In genomic region chr5:92678576-92679105, GRCh38 we compare ENCODE assay signal across 9 cellular contexts.
DNase-seq lines count a peak whose midpoint lies in the region; ATAC-seq, FAIRE-seq and TF ChIP-seq lines count a peak whose summit lies in the region.
"Had no signal": no experiment of that assay in that cellular context is flagged by ENCODE, and none has a peak within 500 bp of the region (broad histone marks: within the 10 kb centered on the region; RNA-seq: fewer than 3 reads in every experiment).

No MANE protein-coding gene starts in this region.

- H3K27me3 ChIP-seq in GM23248 (replicated peaks; ENCODE audit: insufficient read depth) (no peaks in the 10 kb centered on the region), Panc1 (ENCODE audit: control insufficient read depth, insufficient read depth, low read length) (no peaks in the 10 kb centered on the region), gastrocnemius medialis (no peaks in the 10 kb centered on the region), H7 (ENCODE audit: control insufficient read depth, insufficient read depth, low read length) (no peaks in the 10 kb centered on the region)

- H3K4me1 ChIP-seq in GM23248 (ENCODE audit: insufficient read depth) (peaks cover 5% of the 10 kb centered on the region; the same call in 1 of the 2 replicates), Panc1 (ENCODE audit: control insufficient read depth, insufficient read depth, low read length) (no peaks in the 10 kb centered on the region; the same call in 1 of the 2 replicates), gastrocnemius medialis (no peaks in the 10 kb centered on the region)

- no peak for TF ChIP-seq POLR2A in gastrocnemius medialis (IDR thresholded peaks at IDR 0.05)

- H3K9me2 ChIP-seq in GM23248 (ENCODE audit: insufficient read depth): no peaks in the 10 kb centered on the region

- H3K36me3 ChIP-seq in GM23248 (ENCODE audit: low read depth) (no peaks in the 10 kb centered on the region), Panc1 (ENCODE audit: control insufficient read depth, insufficient read depth, low read length) (no peaks in the 10 kb centered on the region), gastrocnemius medialis (no peaks in the 10 kb centered on the region), H7 (replicated peaks; ENCODE audit: control insufficient read depth, insufficient read depth, low read length) (no peaks in the 10 kb centered on the region)

- TF ChIP-seq CTCF in Panc1 (IDR thresholded peaks at IDR 0.05) (peak; percentile 64), fibroblast of mammary gland (conservative IDR thresholded peaks at IDR 0.05; ENCODE audit: control insufficient read depth, insufficient read depth, low read depth, low read length) (peak; percentile 25), progenitor cell of endocrine pancreas (IDR thresholded peaks at IDR 0.05; ENCODE audit: unreplicated experiment) (peak; percentile 39), gastrocnemius medialis (IDR thresholded peaks at IDR 0.05 in 4 of 5, conservative IDR thresholded peaks at IDR 0.05 in 1 of 5) (no peak)

- no peaks in the 10 kb centered on the region for H3K27me3 Mint-ChIP-seq in progenitor cell of endocrine pancreas
- H3K27me3 Mint-ChIP-seq: naive B cell had no signal

- 58 to 61% methylated on average over 3 of the region's 3 CpGs for WGBS in GM23248 (ENCODE audit: low coverage in 1 of 2, low lambda C conversion rate in 2 of 2, missing lambda C conversion rate in 2 of 2), 2 experiments

- no peaks in the 10 kb centered on the region for H3K79me2 ChIP-seq in GM23248 (ENCODE audit: insufficient read depth)

- peak; percentile 17 for DNase-seq in GM23248
- no peak for DNase-seq in Panc1 (ENCODE audit: low read depth, low spot score)
- peak; percentile 17 for DNase-seq in fibroblast of mammary gland (ENCODE audit: low read depth)
- DNase-seq in progenitor cell of endocrine pancreas (ENCODE audit: low spot score, unreplicated experiment): no peak
- no peak for DNase-seq in gastrocnemius medialis
- no peak for DNase-seq in GM19239 (ENCODE audit: insufficient read length, low spot score)
- no peak for DNase-seq in activated naive CD4-positive, alpha-beta T cell (lab: John Stamatoyannopoulos, UW)
- DNase-seq in H7: no peak
- DNase-seq: naive B cell had no signal

- no TSS peak for BruUV-seq in Panc1 (replicated peaks; lab: Mats Ljungman, UMichigan)

- ATAC-seq in Panc1 (peak; percentile 70), gastrocnemius medialis (no peak)

- H3K4me1 Mint-ChIP-seq in progenitor cell of endocrine pancreas (ENCODE audit: low read depth): peaks cover 7% of the 10 kb centered on the region
- H3K4me1 Mint-ChIP-seq: naive B cell had no signal

- no peaks in the 10 kb centered on the region for H4K20me1 ChIP-seq in GM23248 (ENCODE audit: insufficient read depth)

- no peaks in the 10 kb centered on the region for H3K9me3 Mint-ChIP-seq in progenitor cell of endocrine pancreas (ENCODE audit: low read depth)

- no peak overlapping the region for H3K4me3 Mint-ChIP-seq in progenitor cell of endocrine pancreas (ENCODE audit: low read depth)
- H3K4me3 Mint-ChIP-seq: naive B cell had no signal

- intact Hi-C loops in Panc1 (cut with micrococcal nuclease; ENCODE audit: unreplicated experiment): no loop called here
- intact Hi-C loops in gastrocnemius medialis (cut with DNase I; ENCODE audit: low total_unique reads): no loop called here

- CTCF ChIA-PET in Panc1 (lab: Charles Lee): no interaction called here

- no peak overlapping the region for H3K27ac Mint-ChIP-seq in progenitor cell of endocrine pancreas
- H3K27ac Mint-ChIP-seq: naive B cell had no signal

- H3K4me3 ChIP-seq in GM23248 (no peak overlapping the region), Panc1 (ENCODE audit: low read depth in 2 of 2, low read length in 2 of 2) (no peak overlapping the region), fibroblast of mammary gland (ENCODE audit: control insufficient read depth, low read depth, low read length) (no peak overlapping the region), gastrocnemius medialis (no peak overlapping the region), H7 (ENCODE audit: insufficient read depth, low read depth, low read length) (no peak overlapping the region)

- no peaks in the 10 kb centered on the region for H3F3A ChIP-seq in GM23248 (ENCODE audit: insufficient read depth)

- H3K9me3 ChIP-seq in GM23248 (ENCODE audit: low read depth) (no peaks in the 10 kb centered on the region), Panc1 (ENCODE audit: control insufficient read depth, insufficient read depth, low read depth, low read length) (peaks cover 13% of the 10 kb centered on the region; the same call in 1 of the 2 replicates), gastrocnemius medialis (no peaks in the 10 kb centered on the region)

- H3K27ac ChIP-seq in GM23248 (no peak overlapping the region), Panc1 (ENCODE audit: low read length) (peak overlapping the region; percentile 65; the same call in 1 of the 2 replicates), gastrocnemius medialis (no peak overlapping the region)

- no peaks in the 10 kb centered on the region for H3K36me3 Mint-ChIP-seq in progenitor cell of endocrine pancreas (ENCODE audit: insufficient read depth)
- H3K36me3 Mint-ChIP-seq: naive B cell had no signal

- H3K9ac ChIP-seq in GM23248: no peak overlapping the region

- POLR2A ChIA-PET in Panc1 (lab: Charles Lee): no interaction called here

- H2AFZ ChIP-seq in GM23248: peak overlapping the region; percentile 44; the same call in 1 of the 2 replicates

- no peak overlapping the region for H3K4me2 ChIP-seq in GM23248 (ENCODE audit: unreplicated experiment)

- in situ Hi-C loops in GM23248 (cut with MboI) (loop anchor here (25.0 kb wide), 1 partner anchor 1109 kb away; no protein-coding TSS in a partner anchor), Panc1 (cut with HindIII; ENCODE audit: low pct_unique_long_range_greater_than_20kb, low sequenced_read_pairs) (no loop called here), gastrocnemius medialis (cut with MboI; ENCODE audit: low sequenced_read_pairs in 4 of 4) (no loop called here)

- no peak for FAIRE-seq in GM19239 (lab: Jason Lieb, UNC)

Comparison
In these comparisons a context has a peak if more than half of its experiments do, and no peak if none do; other contexts are left out.
1. DNase-seq: peak in GM23248 (single experiment) and fibroblast of mammary gland (single experiment); none in Panc1 (single experiment), progenitor cell of endocrine pancreas (single experiment), gastrocnemius medialis (0 of 2), GM19239 (single experiment), activated naive CD4-positive, alpha-beta T cell (0 of 4) and H7 (single experiment).
2. CTCF ChIP-seq: peak in Panc1 (single experiment), fibroblast of mammary gland (single experiment) and progenitor cell of endocrine pancreas (single experiment); none in gastrocnemius medialis (0 of 5).